Comparison of ENCODE assay signal across 10 cellular contexts in the genomic region with DNA sequence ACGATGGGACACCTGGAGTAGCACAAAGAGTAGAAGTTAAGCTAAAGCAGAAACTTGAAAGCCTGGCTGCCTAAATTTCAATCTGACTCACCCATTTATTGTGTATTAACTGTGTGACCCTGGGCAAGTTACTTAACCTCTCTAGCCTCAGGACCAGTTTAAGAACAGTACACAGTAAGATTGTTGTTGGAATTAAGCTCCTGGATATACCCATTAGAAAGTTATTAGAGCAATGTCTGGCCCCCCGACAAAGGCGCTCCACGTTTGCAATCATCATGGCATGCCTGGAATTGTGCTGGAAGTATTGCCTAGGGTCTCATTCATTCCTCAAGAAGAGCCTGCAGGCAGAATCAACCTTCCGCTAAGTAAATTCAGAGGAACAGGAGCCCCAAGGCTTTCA. TPM values are rescaled to one million over a fixed set of nuclear protein-coding genes. Genes with fewer than 3 reads are reported as not detected.
DNase-seq lines count a peak whose midpoint lies in the region; ATAC-seq and TF ChIP-seq lines count a peak whose summit lies in the region.
"Had no signal": no experiment of that assay in that cellular context is flagged by ENCODE, and none has a peak within 500 bp of the region (broad histone marks: within the 10 kb centered on the region; RNA-seq: fewer than 3 reads in every experiment).

No MANE protein-coding gene starts in this region.

- H3K27me3 ChIP-seq in HUES6 (ENCODE audit: control insufficient read depth, insufficient read depth, low read length), result no peaks in the 10 kb centered on the region
- H3K27me3 ChIP-seq in muscle layer of colon (ENCODE audit: control insufficient read depth in 1 of 2, insufficient read depth in 2 of 2, low read length in 2 of 2), result no peaks in the 10 kb centered on the region

- peak overlapping the region; percentile 83 for H3K27ac Mint-ChIP-seq in chondrocyte (ENCODE audit: unreplicated experiment)

- H3K9me3 ChIP-seq in HUES6 (ENCODE audit: control insufficient read depth, insufficient read depth, low read depth, low read length) (no peaks in the 10 kb centered on the region), muscle layer of colon (ENCODE audit: low read length) (no peaks in the 10 kb centered on the region)

- H3K27ac ChIP-seq in 22Rv1 (peak overlapping the region; percentile 84), HUES6 (ENCODE audit: low read depth, low read length) (peak overlapping the region; percentile 16; the same call in 1 of the 2 replicates), muscle layer of colon (ENCODE audit: low read depth, low read length) (peak overlapping the region; percentile 86)

- H3K4me3 ChIP-seq in HUES6 (ENCODE audit: low read depth, low read length), result peak overlapping the region; percentile 92
- peak overlapping the region; percentile 90 to 92 for H3K4me3 ChIP-seq in muscle layer of colon (ENCODE audit: low read depth in 1 of 2, low read length in 2 of 2)

- H3K36me3 ChIP-seq in HUES6 (ENCODE audit: control insufficient read depth, insufficient read depth, low read length), result no peaks in the 10 kb centered on the region
- no peaks in the 10 kb centered on the region for H3K36me3 ChIP-seq in muscle layer of colon (ENCODE audit: insufficient read depth, low read length)

- DNase-seq in chondrocyte (ENCODE audit: low spot score) (no peak), NCI-H1105 treated with DMSO at 0.1 percent for 48 hours (lab: John Stamatoyannopoulos, UW) (no peak), NCI-H2107 treated with DMSO at 0.1 percent for 48 hours (lab: John Stamatoyannopoulos, UW; ENCODE audit: unreplicated experiment) (no peak)

- H3K9me3 Mint-ChIP-seq in chondrocyte (ENCODE audit: low read depth), result no peaks in the 10 kb centered on the region

- no peaks in the 10 kb centered on the region for H3K36me3 Mint-ChIP-seq in chondrocyte (ENCODE audit: low read depth)

- no peak for ATAC-seq in activated CD4-positive, CD25-positive, alpha-beta regulatory T cell treated with anti-CD3 and anti-CD28 coated beads, Interleukin-2, amount 50 U/mL, for 24 hours
- no peak for ATAC-seq in HG02588 (IDR thresholded peaks at IDR 0.05; ENCODE audit: unreplicated experiment)

- H3K4me1 Mint-ChIP-seq in chondrocyte (ENCODE audit: low read depth), result peaks cover 64% of the 10 kb centered on the region

- H3K9ac ChIP-seq in HUES6 (ENCODE audit: low read length), result peak overlapping the region; percentile 87
- H3K9ac ChIP-seq in muscle layer of colon (ENCODE audit: low read length), result peak overlapping the region; percentile 100

- H3K4me3 Mint-ChIP-seq in chondrocyte (ENCODE audit: unreplicated experiment), result peak overlapping the region; percentile 79

- H3K4me1 ChIP-seq in HUES6 (ENCODE audit: control insufficient read depth, insufficient read depth, low read length), result peaks cover 58% of the 10 kb centered on the region
- H3K4me1 ChIP-seq in muscle layer of colon (ENCODE audit: insufficient read depth, low read length), result peaks cover 54% of the 10 kb centered on the region

- TF ChIP-seq CTCF in 22Rv1 (IDR thresholded peaks at IDR 0.05) (no peak), chondrocyte (IDR thresholded peaks at IDR 0.05) (no peak)

- no peaks in the 10 kb centered on the region for H3K27me3 Mint-ChIP-seq in chondrocyte (ENCODE audit: low read depth)

RNA-seq across cellular contexts. Expression of a gene that starts 1.4 kb away (rescaled TPM):
- 17.1 to 21.4 TPM (median 21.2 TPM) in 3 replicates for total RNA-seq in chondrocyte

RNA-seq across cellular contexts. Expression of a gene that starts 16.1 kb away (rescaled TPM):
- 18.1 to 18.8 TPM (median 18.3 TPM) in 3 replicates for total RNA-seq in chondrocyte

RNA-seq across cellular contexts. Expression of a gene that starts 31.3 kb away (rescaled TPM):
- total RNA-seq in chondrocyte, result not detected in 3 replicates
- total RNA-seq: left lobe of liver had no signal

RNA-seq across cellular contexts. Expression of a gene that starts 38.8 kb away (rescaled TPM):
- total RNA-seq in chondrocyte, result 0.10 to 0.26 TPM in 2 of 3 replicates, not detected in the other
- total RNA-seq: left lobe of liver had no signal

RNA-seq across cellular contexts. Expression of a gene that starts 40.2 kb away (rescaled TPM):
- total RNA-seq in chondrocyte, result not detected in 3 replicates
- total RNA-seq: T-helper 2 cell treated with Interferon-gamma antibody and Interleukin-4, amounts not matched to agents 100 ng/mL and 5 ng/mL, for 36 hours had no signal

Comparison
In these comparisons a context has a peak if more than half of its experiments do, and no peak if none do; other contexts are left out.
1. H3K27ac ChIP-seq: peak in every context shown above with its lines; median percentile 86 in muscle layer of colon; 84 in 22Rv1; 16 in HUES6.